In genomic region chr18:49690307-49690706, GRCh38 we compare ENCODE assay signal across 1 cellular context.
TF ChIP-seq lines count a peak whose summit lies in the region.

No MANE protein-coding gene starts in this region.

TF ChIP-seq in HEK293, 187 proteins besides CTCF, POLR2A, EP300 and RAD21 (continued from another document):
- TF ChIP-seq PRDM6 (tag by site-specific recombination; IDR thresholded peaks at IDR 0.05) (no peak), WT1 (tag by site-specific recombination; IDR thresholded peaks at IDR 0.05) (no peak), ZBTB21 (tag by site-specific recombination; IDR thresholded peaks at IDR 0.05) (peak; percentile 85), GLIS1 (tag by site-specific recombination; IDR thresholded peaks at IDR 0.05) (no peak), ZNF302 (tag by site-specific recombination; IDR thresholded peaks at IDR 0.05; ENCODE audit: low read depth) (no peak), ZNF366 (tag by site-specific recombination; conservative IDR thresholded peaks at IDR 0.05) (peak; percentile 42), FEZF1 (tag by site-specific recombination; IDR thresholded peaks at IDR 0.05) (0 out of 2 replicates have a peak, but pooled peaks have one; percentile 7), ZNF280C (tag by site-specific recombination; IDR thresholded peaks at IDR 0.05) (no peak)
